ENCODE assay signal across 22 cellular contexts in the genomic region with DNA sequence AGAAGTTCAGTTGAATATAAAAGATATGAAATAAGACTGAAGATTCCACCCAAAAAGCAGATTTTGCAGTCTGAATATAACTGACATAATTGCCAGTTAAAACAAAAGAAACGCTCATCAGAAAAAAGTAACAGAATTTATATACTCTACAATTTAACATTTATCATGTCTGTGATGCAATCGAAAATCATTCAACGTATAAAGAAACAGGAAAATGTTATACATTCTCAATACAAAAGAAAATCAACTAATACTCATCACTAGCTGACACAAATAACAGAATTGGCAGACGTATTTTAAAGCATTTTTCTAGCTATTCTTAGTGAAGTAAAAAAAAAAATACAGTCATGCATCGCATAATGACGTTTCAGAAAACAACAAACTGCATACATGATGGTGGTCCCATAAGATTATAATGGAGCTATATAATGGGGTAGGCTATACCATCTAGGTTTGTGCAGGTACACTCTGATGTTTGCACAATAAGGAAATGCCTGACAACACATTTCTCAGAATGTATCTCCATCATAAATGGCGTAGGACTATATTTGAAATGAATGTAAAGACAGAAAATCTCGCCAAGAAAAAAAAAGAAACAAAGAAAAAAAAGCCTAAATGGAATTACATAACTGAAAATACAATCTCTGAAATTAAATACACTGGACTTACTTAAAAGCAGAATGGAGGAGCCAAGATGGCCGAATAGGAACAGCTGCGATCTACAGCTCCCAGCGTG. TPM values are rescaled to one million over a fixed set of nuclear protein-coding genes. Genes with fewer than 3 reads are reported as not detected.
DNase-seq lines count a peak whose midpoint lies in the region; ATAC-seq and TF ChIP-seq lines count a peak whose summit lies in the region.
"Had no signal": no experiment of that assay in that cellular context is flagged by ENCODE, and none has a peak within 500 bp of the region (broad histone marks: within the 10 kb centered on the region; RNA-seq: fewer than 3 reads in every experiment).

No MANE protein-coding gene starts in this region.

- TF ChIP-seq CTCF in cardiac muscle cell (IDR thresholded peaks at IDR 0.05; ENCODE audit: low read depth, low read length) (no peak), PC-9 (conservative IDR thresholded peaks at IDR 0.05) (no peak), type B pancreatic cell (conservative IDR thresholded peaks at IDR 0.05) (no peak), osteoblast (IDR thresholded peaks at IDR 0.05; ENCODE audit: extremely low read depth, low read depth, low read length) (no peak)

- no peaks in the 10 kb centered on the region for H3F3A ChIP-seq in PC-9 (ENCODE audit: insufficient read depth, low read depth)

- POLR2A ChIA-PET in PC-9 (lab: Charles Lee; ENCODE audit: unreplicated experiment): no interaction called here

- peak overlapping the region; percentile 98 for H3K27ac Mint-ChIP-seq in type B pancreatic cell

- no peaks in the 10 kb centered on the region for H3K9me3 Mint-ChIP-seq in type B pancreatic cell

- no peaks in the 10 kb centered on the region for H3K9me2 ChIP-seq in PC-9 (ENCODE audit: insufficient read depth)

- peaks cover 4% of the 10 kb centered on the region for H3K36me3 Mint-ChIP-seq in type B pancreatic cell

- no peaks in the 10 kb centered on the region for H3K27me3 Mint-ChIP-seq in type B pancreatic cell

- H3K27ac ChIP-seq in cardiac muscle cell: peak overlapping the region; percentile 92
- peak overlapping the region; percentile 44 for H3K27ac ChIP-seq in PC-9
- no peak overlapping the region for H3K27ac ChIP-seq in osteoblast (ENCODE audit: low read depth, low read length)
- H3K27ac ChIP-seq: coronary artery, sigmoid colon, vagina had no signal

- no peaks in the 10 kb centered on the region for H3K36me3 ChIP-seq in cardiac muscle cell
- H3K36me3 ChIP-seq in PC-9 (ENCODE audit: low read depth): no peaks in the 10 kb centered on the region
- no peaks in the 10 kb centered on the region for H3K36me3 ChIP-seq in osteoblast (ENCODE audit: insufficient read depth, low read length)
- H3K36me3 ChIP-seq: sigmoid colon, vagina had no signal

- intact Hi-C loops in Right ventricle myocardium inferior (cut with DNase I): no loop called here
- intact Hi-C loops in PC-9 (cut with micrococcal nuclease; ENCODE audit: unreplicated experiment): no loop called here

- BruUV-seq in PC-9 (replicated peaks; lab: Mats Ljungman, UMichigan): no TSS peak

- CTCF ChIA-PET in PC-9 (lab: Charles Lee): no interaction called here

- H3K27me3 ChIP-seq in cardiac muscle cell: no peaks in the 10 kb centered on the region
- H3K27me3 ChIP-seq in PC-9 (ENCODE audit: insufficient read depth, low read depth): no peaks in the 10 kb centered on the region
- H3K27me3 ChIP-seq in osteoblast (ENCODE audit: insufficient read depth, low read length): peaks cover 6% of the 10 kb centered on the region
- H3K27me3 ChIP-seq: sigmoid colon, vagina had no signal

- no peaks in the 10 kb centered on the region for H3K4me1 Mint-ChIP-seq in type B pancreatic cell (ENCODE audit: unreplicated experiment)

- peaks cover 11% of the 10 kb centered on the region for H3K4me1 ChIP-seq in cardiac muscle cell (ENCODE audit: low read depth)
- H3K4me1 ChIP-seq in PC-9 (replicated peaks; ENCODE audit: insufficient read depth): peaks cover 16% of the 10 kb centered on the region
- no peaks in the 10 kb centered on the region for H3K4me1 ChIP-seq in osteoblast (ENCODE audit: insufficient read depth, low read length)
- H3K4me1 ChIP-seq: sigmoid colon, vagina had no signal

- DNase-seq in cardiac muscle cell (ENCODE audit: low read depth in 1 of 2, low spot score in 1 of 2) (peak in 1 of 2 donors; percentile 17), Right ventricle myocardium inferior (ENCODE audit: missing footprints) (no peak), PC-9 (no peak), type B pancreatic cell (ENCODE audit: extremely low spot score, unreplicated experiment) (no peak), osteoblast (ENCODE audit: insufficient read length, low spot score, missing footprints) (no peak)
- DNase-seq in activated naive CD4-positive, alpha-beta T cell treated with anti-CD3 and anti-CD28 coated beads, Interleukin-2, amount 50 U/mL, for 16 hours: no peak
- DNase-seq: ACHN; activated CD4-positive, alpha-beta T cell treated with anti-CD3 and anti-CD28 coated beads for 48 hours; activated naive CD4-positive, alpha-beta T cell treated with Interleukin-2 at 50 U/mL for 16 hours; activated T-cell treated with anti-CD3 and anti-CD28 coated beads for 4 hours; DND-41; kidney glomerular epithelial cell; midbrain; nucleus accumbens; sigmoid colon; stimulated activated CD4-positive, alpha-beta T cell treated with anti-CD3 and anti-CD28 coated beads, Interleukin-1b, Interleukin-23, amount 100 ng/mL, for 48 hours had no signal

- H3K4me3 ChIP-seq in cardiac muscle cell: peak overlapping the region; percentile 70
- peak overlapping the region; percentile 74 for H3K4me3 ChIP-seq in PC-9
- peak overlapping the region; percentile 33 for H3K4me3 ChIP-seq in iPS-11a (ENCODE audit: low read depth, low read length)
- H3K4me3 ChIP-seq in osteoblast (ENCODE audit: insufficient read depth, low read length): no peak overlapping the region
- H3K4me3 ChIP-seq: coronary artery, sigmoid colon, vagina had no signal

- H3K4me2 ChIP-seq in PC-9 (peak overlapping the region; percentile 85), osteoblast (ENCODE audit: insufficient read depth, low read length) (no peak overlapping the region)

- H4K20me1 ChIP-seq in PC-9 (ENCODE audit: insufficient read depth) (no peaks in the 10 kb centered on the region), osteoblast (ENCODE audit: insufficient read depth, low read length) (no peaks in the 10 kb centered on the region)

- H3K4me3 Mint-ChIP-seq in type B pancreatic cell: peak overlapping the region; percentile 88

- H2AFZ ChIP-seq in PC-9 (peak overlapping the region; percentile 79), osteoblast (ENCODE audit: low read length) (no peak overlapping the region)

- ATAC-seq in Right ventricle myocardium inferior (no peak), GM21528 (IDR thresholded peaks at IDR 0.05; ENCODE audit: low FRiP score, unreplicated experiment) (no peak)

- H3K79me2 ChIP-seq in PC-9 (ENCODE audit: low read depth) (peaks cover 21% of the 10 kb centered on the region; the same call in 1 of the 2 replicates), osteoblast (ENCODE audit: insufficient read depth, low read length) (no peaks in the 10 kb centered on the region)

- no peaks in the 10 kb centered on the region for H3K9me3 ChIP-seq in cardiac muscle cell (ENCODE audit: low read depth)
- no peaks in the 10 kb centered on the region for H3K9me3 ChIP-seq in PC-9 (ENCODE audit: insufficient read depth, low read depth)
- H3K9me3 ChIP-seq in osteoblast (ENCODE audit: low read depth, low read length): no peaks in the 10 kb centered on the region
- H3K9me3 ChIP-seq: sigmoid colon, vagina had no signal

RNA-seq across cellular contexts. Expression of gene OR13H1, which starts 34.3 kb away (rescaled TPM):
- not detected in 2 replicates for total RNA-seq in cardiac muscle cell
- not detected in 2 replicates for polyA plus RNA-seq in cardiac muscle cell
- total RNA-seq in Right ventricle myocardium inferior: not detected
- not detected in 2 replicates for total RNA-seq in PC-9 (2021)
- total RNA-seq in type B pancreatic cell (ENCODE audit: low replicate concordance): not detected in 2 replicates
- not detected in 2 replicates for total RNA-seq in osteoblast
- total RNA-seq: HT-29, sigmoid colon, vagina had no signal
- polyA plus RNA-seq: esophagus, sigmoid colon had no signal
